ENCODE assay signal across 12 cellular contexts in the genomic region with DNA sequence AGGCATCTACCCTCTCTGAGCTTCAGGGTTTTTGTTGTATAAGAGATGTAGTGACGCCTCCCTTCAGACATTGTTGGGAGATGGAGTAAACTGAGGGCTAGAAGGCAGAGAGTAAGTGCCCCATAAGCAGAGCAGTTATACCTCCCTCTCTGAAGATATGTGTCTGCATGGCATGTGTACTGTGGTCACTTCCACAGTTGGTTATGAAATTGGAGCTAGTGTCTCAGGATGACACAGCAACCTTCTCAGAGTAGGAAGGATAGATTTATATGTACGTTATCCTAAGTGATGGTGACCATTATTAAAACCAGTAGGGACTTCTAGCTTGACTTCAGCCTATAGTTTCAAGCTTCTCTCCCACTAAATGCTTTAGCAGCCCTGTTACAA. TPM values are rescaled to one million over a fixed set of nuclear protein-coding genes. Genes with fewer than 3 reads are reported as not detected.
A peak's percentile ranks its signal among the peaks of the same experiment; 100 is the strongest.
DNase-seq lines count a peak whose midpoint lies in the region; ATAC-seq and TF ChIP-seq lines count a peak whose summit lies in the region.
"Had no signal": no experiment of that assay in that cellular context is flagged by ENCODE, and none has a peak within 500 bp of the region (broad histone marks: within the 10 kb centered on the region; RNA-seq: fewer than 3 reads in every experiment).

No MANE protein-coding gene starts in this region.

- H3K4me1 Mint-ChIP-seq in activated T-helper 1 cell treated with anti-CD3 and anti-CD28 coated beads, Interleukin-12 subunit alpha, Interleukin-12 subunit beta, Interleukin-2, Interleukin-4 antibody, amounts not matched to agents 30 ng/mL and 10 ng/mL and 1 ng/mL, durations not matched to agents 14 hours and 24 hours and 36 hours (ENCODE audit: low read depth), result peaks cover 83% of the 10 kb centered on the region
- peaks cover 73 to 95% (median 87%) of the 10 kb centered on the region in 3 donors for H3K4me1 Mint-ChIP-seq in naive B cell

- no peaks in the 10 kb centered on the region for H3K27me3 ChIP-seq in colonic mucosa

- TF ChIP-seq CTCF in GM12865 (IDR thresholded peaks at IDR 0.05; ENCODE audit: insufficient read depth, low read depth, low read length, missing control alignments) (no peak), colonic mucosa (IDR thresholded peaks at IDR 0.05) (no peak)

- no peak overlapping the region for H3K4me3 ChIP-seq in GM12865 (ENCODE audit: low read depth, low read length)
- H3K4me3 ChIP-seq in Jurkat, Clone E6-1 (ENCODE audit: low read length), result peak overlapping the region; percentile 29
- H3K4me3 ChIP-seq in colonic mucosa, result no peak overlapping the region

- DNase-seq in GM12865 (ENCODE audit: low read depth), result peak; percentile 31
- no peak for DNase-seq in Jurkat, Clone E6-1 (ENCODE audit: low read depth, low spot score)
- no peak for DNase-seq in activated T-helper 1 cell treated with anti-CD3 and anti-CD28 coated beads, Interleukin-12 subunit alpha, Interleukin-12 subunit beta, Interleukin-2, Interleukin-4 antibody, amounts not matched to agents 30 ng/mL and 10 ng/mL and 1 ng/mL, durations not matched to agents 14 hours and 24 hours and 36 hours (ENCODE audit: low spot score)
- no peak for DNase-seq in naive B cell
- DNase-seq in NCI-H2171 (lab: John Stamatoyannopoulos, UW), result no peak
- DNase-seq in colonic mucosa, result no peak
- no peak for DNase-seq in NK-92 (lab: John Stamatoyannopoulos, UW; ENCODE audit: unreplicated experiment)
- DNase-seq: activated CD4-positive, CD25-positive, alpha-beta regulatory T cell treated with anti-CD3 and anti-CD28 coated beads, Interleukin-2, amount 50 U/mL, for 72 hours; dermis blood vessel endothelial cell; NCI-H2081 treated with DMSO at 0.1 percent for 48 hours; stimulated activated CD4-positive, alpha-beta T cell treated with anti-CD3 and anti-CD28 coated beads, Interleukin-2, amount 100 ng/mL, for 48 hours had no signal

- H3K27ac Mint-ChIP-seq in activated T-helper 1 cell treated with anti-CD3 and anti-CD28 coated beads, Interleukin-12 subunit alpha, Interleukin-12 subunit beta, Interleukin-2, Interleukin-4 antibody, amounts not matched to agents 30 ng/mL and 10 ng/mL and 1 ng/mL, durations not matched to agents 14 hours and 24 hours and 36 hours, result peak overlapping the region; percentile 88
- peak overlapping the region; percentile 91 to 99 (median 96) for H3K27ac Mint-ChIP-seq in naive B cell

- H3K4me1 ChIP-seq in colonic mucosa, result no peaks in the 10 kb centered on the region

- ATAC-seq in naive B cell (ENCODE audit: low read depth in 2 of 2) (no peak), HG03095 (IDR thresholded peaks at IDR 0.05; ENCODE audit: unreplicated experiment) (no peak)

- peak overlapping the region; percentile 71 for H3K4me3 Mint-ChIP-seq in activated T-helper 1 cell treated with anti-CD3 and anti-CD28 coated beads, Interleukin-12 subunit alpha, Interleukin-12 subunit beta, Interleukin-2, Interleukin-4 antibody, amounts not matched to agents 30 ng/mL and 10 ng/mL and 1 ng/mL, durations not matched to agents 14 hours and 24 hours and 36 hours
- peak overlapping the region; percentile 77 to 100 (median 95) for H3K4me3 Mint-ChIP-seq in naive B cell

- H3K36me3 Mint-ChIP-seq in activated T-helper 1 cell treated with anti-CD3 and anti-CD28 coated beads, Interleukin-12 subunit alpha, Interleukin-12 subunit beta, Interleukin-2, Interleukin-4 antibody, amounts not matched to agents 30 ng/mL and 10 ng/mL and 1 ng/mL, durations not matched to agents 14 hours and 24 hours and 36 hours (ENCODE audit: low read depth), result peaks cover 25% of the 10 kb centered on the region
- peaks cover 10 to 19% of the 10 kb centered on the region in 2 donors for H3K36me3 Mint-ChIP-seq in naive B cell

- H3K9ac ChIP-seq in colonic mucosa (ENCODE audit: low read depth in 2 of 2, low read length in 2 of 2), result no peak overlapping the region

- no peak overlapping the region for H3K27ac ChIP-seq in colonic mucosa

- no peaks in the 10 kb centered on the region for H3K36me3 ChIP-seq in colonic mucosa

- no peaks in the 10 kb centered on the region for H3K27me3 Mint-ChIP-seq in activated T-helper 1 cell treated with anti-CD3 and anti-CD28 coated beads, Interleukin-12 subunit alpha, Interleukin-12 subunit beta, Interleukin-2, Interleukin-4 antibody, amounts not matched to agents 30 ng/mL and 10 ng/mL and 1 ng/mL, durations not matched to agents 14 hours and 24 hours and 36 hours (ENCODE audit: insufficient read depth)
- no peaks in the 10 kb centered on the region for H3K27me3 Mint-ChIP-seq in naive B cell

- intact Hi-C loops in activated T-helper 1 cell treated with anti-CD3 and anti-CD28 coated beads, Interleukin-12 subunit alpha, Interleukin-12 subunit beta, Interleukin-2, Interleukin-4 antibody, amounts not matched to agents 30 ng/mL and 10 ng/mL and 1 ng/mL, durations not matched to agents 14 hours and 24 hours and 36 hours (cut with micrococcal nuclease), result loop anchor here (5.0 kb wide), 1 partner anchor 37 kb away; no protein-coding TSS in a partner anchor
- intact Hi-C loops in colonic mucosa (cut with DNase I), result no loop called here

- H3K9me3 Mint-ChIP-seq in activated T-helper 1 cell treated with anti-CD3 and anti-CD28 coated beads, Interleukin-12 subunit alpha, Interleukin-12 subunit beta, Interleukin-2, Interleukin-4 antibody, amounts not matched to agents 30 ng/mL and 10 ng/mL and 1 ng/mL, durations not matched to agents 14 hours and 24 hours and 36 hours, result no peaks in the 10 kb centered on the region
- peaks cover 0 to 4% (median 0%) of the 10 kb centered on the region in 7 donors for H3K9me3 Mint-ChIP-seq in naive B cell

- no peaks in the 10 kb centered on the region for H3K9me3 ChIP-seq in colonic mucosa

RNA-seq across cellular contexts. Expression of a gene that starts 17.9 kb away (rescaled TPM):
- 54.1 TPM for polyA plus RNA-seq in Jurkat, Clone E6-1 (2012; ENCODE audit: insufficient read depth, insufficient read length)
- total RNA-seq in activated T-helper 1 cell treated with anti-CD3 and anti-CD28 coated beads, Interleukin-12 subunit alpha, Interleukin-12 subunit beta, Interleukin-2, Interleukin-4 antibody, amounts not matched to agents 30 ng/mL and 10 ng/mL and 1 ng/mL, durations not matched to agents 14 hours and 24 hours and 36 hours, result 43.4 and 48.1 TPM in 2 replicates
- 100 to 1,000 TPM in 5 of 6 donors, 10 to 100 TPM in 1; 88.9 to 156 (median 126) TPM for polyA plus RNA-seq in naive B cell (ENCODE audit: low read depth in 6 of 6)
- total RNA-seq in colonic mucosa, result 10 to 100 TPM in 1 of 2 donors, 1 to 10 TPM in 1; 9.3 to 11.4 TPM

RNA-seq across cellular contexts. Expression of a gene that starts 44.3 kb away (rescaled TPM):
- 8.9 TPM for polyA plus RNA-seq in Jurkat, Clone E6-1 (2012; ENCODE audit: insufficient read depth, insufficient read length)
- 11.5 and 13.6 TPM in 2 replicates for total RNA-seq in activated T-helper 1 cell treated with anti-CD3 and anti-CD28 coated beads, Interleukin-12 subunit alpha, Interleukin-12 subunit beta, Interleukin-2, Interleukin-4 antibody, amounts not matched to agents 30 ng/mL and 10 ng/mL and 1 ng/mL, durations not matched to agents 14 hours and 24 hours and 36 hours
- 10 to 100 TPM in 5 of 6 donors, 1 to 10 TPM in 1; 5.7 to 26.9 (median 18.6) TPM for polyA plus RNA-seq in naive B cell (ENCODE audit: low read depth in 6 of 6)
- total RNA-seq in colonic mucosa, result 10 to 100 TPM in 1 of 2 donors, 1 to 10 TPM in 1; 9.6 to 13.6 TPM

RNA-seq across cellular contexts. Expression of a gene that starts 44.6 kb away (rescaled TPM):
- 13.7 TPM for polyA plus RNA-seq in Jurkat, Clone E6-1 (2012; ENCODE audit: insufficient read depth, insufficient read length)
- total RNA-seq in activated T-helper 1 cell treated with anti-CD3 and anti-CD28 coated beads, Interleukin-12 subunit alpha, Interleukin-12 subunit beta, Interleukin-2, Interleukin-4 antibody, amounts not matched to agents 30 ng/mL and 10 ng/mL and 1 ng/mL, durations not matched to agents 14 hours and 24 hours and 36 hours, result 22.7 and 23.4 TPM in 2 replicates
- polyA plus RNA-seq in naive B cell (ENCODE audit: low read depth in 6 of 6), result 1 to 10 TPM; 4.5 to 8.7 (median 6.9) TPM
- total RNA-seq in colonic mucosa, result 10 to 100 TPM; 17.8 to 19.5 TPM
